Comparison of ENCODE assay signal across 7 cellular contexts in genomic region chr7:26195867-26196266, GRCh38. TPM values are rescaled to one million over a fixed set of nuclear protein-coding genes. Genes with fewer than 3 reads are reported as not detected.
A peak's percentile ranks its signal among the peaks of the same experiment; 100 is the strongest.
DNase-seq lines count a peak whose midpoint lies in the region; ATAC-seq and TF ChIP-seq lines count a peak whose summit lies in the region.

No MANE protein-coding gene starts in this region.

- H4K8ac ChIP-seq in trophoblast cell (ENCODE audit: low read depth, low read length) = no peak overlapping the region

- CTCF ChIA-PET in PC-9 (lab: Charles Lee) = interaction anchor here (0.5 kb wide), 1 partner anchor 35 kb away, joined by 5 read pairs; no protein-coding TSS in a partner anchor

- DNase-seq in GM23248 (no peak), PC-9 (no peak), trophoblast cell (no peak), GM13976 (ENCODE audit: low spot score) (no peak), GM19238 (ENCODE audit: insufficient read length, low spot score) (no peak)
- DNase-seq in effector memory CD8-positive, alpha-beta T cell = no peak

- TF ChIP-seq CTCF in PC-9 (conservative IDR thresholded peaks at IDR 0.05) (no peak), GM13976 (IDR thresholded peaks at IDR 0.05; ENCODE audit: borderline replicate concordance, control extremely low read depth, extremely low read depth, insufficient read depth, missing control alignments) (no peak)

- H3K23ac ChIP-seq in trophoblast cell (ENCODE audit: low read length) = no peak overlapping the region

- H3K27me3 ChIP-seq in GM23248 (replicated peaks; ENCODE audit: insufficient read depth) (no peaks in the 10 kb centered on the region), PC-9 (ENCODE audit: insufficient read depth, low read depth) (no peaks in the 10 kb centered on the region), trophoblast cell (ENCODE audit: insufficient read depth, low read length) (no peaks in the 10 kb centered on the region)

- H3K36me3 ChIP-seq in GM23248 (ENCODE audit: low read depth) (peaks cover 82% of the 10 kb centered on the region), PC-9 (ENCODE audit: low read depth) (peaks cover 85% of the 10 kb centered on the region), trophoblast cell (ENCODE audit: control insufficient read depth in 1 of 2, insufficient read depth in 2 of 2, low read length in 2 of 2) (peaks cover 13 to 36% of the 10 kb centered on the region in 2 experiments)

- no peaks in the 10 kb centered on the region for H3K9me3 ChIP-seq in GM23248 (ENCODE audit: low read depth)
- H3K9me3 ChIP-seq in PC-9 (ENCODE audit: insufficient read depth, low read depth) = no peaks in the 10 kb centered on the region
- no peaks in the 10 kb centered on the region for H3K9me3 ChIP-seq in trophoblast cell (ENCODE audit: insufficient read depth, low read depth, low read length)

- ATAC-seq in effector memory CD8-positive, alpha-beta T cell (replicated peaks) = no peak
- no peak for ATAC-seq in GM21619 (IDR thresholded peaks at IDR 0.05; ENCODE audit: unreplicated experiment)

- BruUV-seq in PC-9 (replicated peaks; lab: Mats Ljungman, UMichigan) = no TSS peak

- no peak overlapping the region for H3K18ac ChIP-seq in trophoblast cell (ENCODE audit: low read length)

- H3K4me1 Mint-ChIP-seq in effector memory CD8-positive, alpha-beta T cell (ENCODE audit: low read depth in 2 of 2) = peaks cover 63 to 73% of the 10 kb centered on the region in 2 donors

- H2AFZ ChIP-seq in GM23248 = no peak overlapping the region
- no peak overlapping the region for H2AFZ ChIP-seq in PC-9
- no peak overlapping the region for H2AFZ ChIP-seq in trophoblast cell (ENCODE audit: insufficient read depth, low read length, poor library complexity)

- H3F3A ChIP-seq in GM23248 (ENCODE audit: insufficient read depth) = peaks cover 83% of the 10 kb centered on the region
- H3F3A ChIP-seq in PC-9 (ENCODE audit: insufficient read depth, low read depth) = peaks cover 94% of the 10 kb centered on the region

- H3K9ac ChIP-seq in GM23248 = peak overlapping the region; percentile 98; the same call in 1 of the 2 replicates
- no peak overlapping the region for H3K9ac ChIP-seq in trophoblast cell (ENCODE audit: low read length)

- WGBS in GM23248 (ENCODE audit: low coverage in 1 of 2, low lambda C conversion rate in 2 of 2, missing lambda C conversion rate in 2 of 2), 2 experiments = 65 to 68% methylated on average over 6 of the region's 6 CpGs
- WGBS in trophoblast cell (ENCODE audit: extremely low coverage, insufficient coverage, insufficient read length) = no CpG with 5 or more reads among the region's 6 CpGs

- H3K27ac Mint-ChIP-seq in effector memory CD8-positive, alpha-beta T cell = peak overlapping the region; percentile 95 to 97

- no peak overlapping the region for H2BK120ac ChIP-seq in trophoblast cell (ENCODE audit: insufficient read depth, low read length, poor library complexity)

- H4K12ac ChIP-seq in trophoblast cell (ENCODE audit: low read depth, low read length) = no peak overlapping the region

- H3K27me3 Mint-ChIP-seq in effector memory CD8-positive, alpha-beta T cell = no peaks in the 10 kb centered on the region

- H3K79me2 ChIP-seq in GM23248 (ENCODE audit: insufficient read depth) = peaks cover 97% of the 10 kb centered on the region
- H3K79me2 ChIP-seq in PC-9 (ENCODE audit: low read depth) = peaks cover 98% of the 10 kb centered on the region
- peaks cover 21% of the 10 kb centered on the region for H3K79me2 ChIP-seq in trophoblast cell (ENCODE audit: control insufficient read depth, insufficient read depth, low read length, poor library complexity)

- H3K14ac ChIP-seq in trophoblast cell (ENCODE audit: low read length) = no peak overlapping the region

- in situ Hi-C loops in GM23248 (cut with MboI) (loop anchor here (10.0 kb wide), 1 partner anchor 969 kb away; the partner anchor contains the start of gene HOXA9), GM13976 (cut with MboI; ENCODE audit: low sequenced_read_pairs, unreplicated experiment) (no loop called here)

- H3K4ac ChIP-seq in trophoblast cell (ENCODE audit: low read depth, low read length) = peak overlapping the region; percentile 62

- H4K91ac ChIP-seq in trophoblast cell (ENCODE audit: low read depth, low read length) = no peak overlapping the region

- intact Hi-C loops in PC-9 (cut with micrococcal nuclease; ENCODE audit: unreplicated experiment) = loop anchor here (5.0 to 10.0 kb wide), 2 partner anchors 301 to 471 kb away; no protein-coding TSS in a partner anchor

- H3K4me2 ChIP-seq in GM23248 (ENCODE audit: unreplicated experiment) = peak overlapping the region; percentile 90
- peak overlapping the region; percentile 84 for H3K4me2 ChIP-seq in PC-9
- no peak overlapping the region for H3K4me2 ChIP-seq in trophoblast cell (ENCODE audit: low read length)

- peak overlapping the region; percentile 30; the same call in 1 of the 2 replicates for H3K27ac ChIP-seq in GM23248
- peak overlapping the region; percentile 92 for H3K27ac ChIP-seq in PC-9
- H3K27ac ChIP-seq in trophoblast cell (ENCODE audit: low read depth, low read length) = no peak overlapping the region

- H2AK5ac ChIP-seq in trophoblast cell (ENCODE audit: low read length) = no peak overlapping the region

- H4K20me1 ChIP-seq in GM23248 (ENCODE audit: insufficient read depth) (peaks cover 47% of the 10 kb centered on the region), PC-9 (ENCODE audit: insufficient read depth) (peaks cover 89% of the 10 kb centered on the region)

- peak overlapping the region; percentile 86 for H3K4me3 ChIP-seq in GM23248
- H3K4me3 ChIP-seq in PC-9 = no peak overlapping the region
- H3K4me3 ChIP-seq in trophoblast cell (ENCODE audit: low read depth, low read length) = no peak overlapping the region

- peaks cover 100% of the 10 kb centered on the region for H3K36me3 Mint-ChIP-seq in effector memory CD8-positive, alpha-beta T cell (ENCODE audit: insufficient read depth)

- peaks cover 11% of the 10 kb centered on the region for H3K79me1 ChIP-seq in trophoblast cell (ENCODE audit: low read length)

- H2BK5ac ChIP-seq in trophoblast cell (ENCODE audit: low read depth, low read length, poor library complexity) = no peak overlapping the region

- H2BK12ac ChIP-seq in trophoblast cell (ENCODE audit: low read length) = no peak overlapping the region

- no peaks in the 10 kb centered on the region for H3K9me2 ChIP-seq in GM23248 (ENCODE audit: insufficient read depth)
- H3K9me2 ChIP-seq in PC-9 (ENCODE audit: insufficient read depth) = no peaks in the 10 kb centered on the region

- peak overlapping the region; percentile 99 to 100 for H3K4me3 Mint-ChIP-seq in effector memory CD8-positive, alpha-beta T cell

- H3K4me1 ChIP-seq in GM23248 (ENCODE audit: insufficient read depth) (peaks cover 26% of the 10 kb centered on the region), PC-9 (replicated peaks; ENCODE audit: insufficient read depth) (peaks cover 35% of the 10 kb centered on the region), trophoblast cell (ENCODE audit: control insufficient read depth in 1 of 2, insufficient read depth in 2 of 2, low read length in 2 of 2) (no peaks in the 10 kb centered on the region)

- POLR2A ChIA-PET in PC-9 (lab: Charles Lee; ENCODE audit: unreplicated experiment) = interaction anchor here (0.5 kb wide), 1 partner anchor 27 kb away, joined by 7 read pairs; no protein-coding TSS in a partner anchor

- no peaks in the 10 kb centered on the region for H3K9me3 Mint-ChIP-seq in effector memory CD8-positive, alpha-beta T cell

RNA-seq across cellular contexts. Expression of gene HNRNPA2B1, which starts 4.7 kb away (rescaled TPM):
- total RNA-seq in GM23248 (2014; rRNA removed; shearing (Covaris generic)) = 125 and 134 TPM in 2 replicates
- 493 and 529 TPM in 2 replicates for polyA plus RNA-seq in GM23248 (2016; fragmentation: Nextera tagmentation; extraction: Ambion mirVana)
- total RNA-seq in PC-9 (2021) = 526 and 792 TPM in 2 replicates
- polyA plus RNA-seq in trophoblast cell (2013) = 576 and 608 TPM in 2 replicates

RNA-seq across cellular contexts. Expression of gene CBX3, which starts 5.7 kb away (rescaled TPM):
- total RNA-seq in GM23248 (2014; rRNA removed; shearing (Covaris generic)) = 109 and 122 TPM in 2 replicates
- 71.1 and 73.3 TPM in 2 replicates for polyA plus RNA-seq in GM23248 (2016; fragmentation: Nextera tagmentation; extraction: Ambion mirVana)
- total RNA-seq in PC-9 (2021) = 282 and 308 TPM in 2 replicates
- polyA plus RNA-seq in trophoblast cell (2013) = 270 TPM in 2 replicates

RNA-seq across cellular contexts. Expression of gene NFE2L3, which starts 43.9 kb away (rescaled TPM):
- 0.76 and 1.4 TPM in 2 replicates for total RNA-seq in GM23248 (2014; rRNA removed; shearing (Covaris generic))
- polyA plus RNA-seq in GM23248 (2016; fragmentation: Nextera tagmentation; extraction: Ambion mirVana) = 0.41 and 0.70 TPM in 2 replicates
- 44.2 and 49.1 TPM in 2 replicates for total RNA-seq in PC-9 (2021)
- 142 and 159 TPM in 2 replicates for polyA plus RNA-seq in trophoblast cell (2013)

Comparison
In these comparisons a context has a peak if more than half of its experiments do, and no peak if none do; other contexts are left out.
1. RNA of gene NFE2L3, which starts 43.9 kb away (total RNA-seq): 44.2 to 49.1 TPM in PC-9; 0.76 to 1.4 TPM in GM23248; every median in the first group is over 10 times any median in the second.